Comparison of ENCODE assay signal across 18 cellular contexts in genomic region chr14:21317433-21317832, GRCh38. TPM values are rescaled to one million over a fixed set of nuclear protein-coding genes. Genes with fewer than 3 reads are reported as not detected.
DNase-seq lines count a peak whose midpoint lies in the region; ATAC-seq and TF ChIP-seq lines count a peak whose summit lies in the region.
"Had no signal": no experiment of that assay in that cellular context is flagged by ENCODE, and none has a peak within 500 bp of the region (broad histone marks: within the 10 kb centered on the region; RNA-seq: fewer than 3 reads in every experiment).

No MANE protein-coding gene starts in this region.

- no peaks in the 10 kb centered on the region for H3K36me3 Mint-ChIP-seq in neural progenitor cell
- H3K36me3 Mint-ChIP-seq: CD4-positive, CD25-positive, alpha-beta regulatory T cell had no signal

- intact Hi-C loops in IMR-90 (cut with micrococcal nuclease): no loop called here

- H3K27me3 Mint-ChIP-seq in neural progenitor cell (ENCODE audit: insufficient read depth, low read depth): peaks cover 2% of the 10 kb centered on the region

- no peak for TF ChIP-seq POLR2A in GM18505 (IDR thresholded peaks at IDR 0.05; ENCODE audit: borderline replicate concordance, extremely low read depth, insufficient read depth, insufficient read length)
- no peak for TF ChIP-seq POLR2A in IMR-90 (IDR thresholded peaks at IDR 0.05; ENCODE audit: low read depth, low read length)

- 60% methylated on average over 1 of the region's 3 CpGs; no CpG with 5 or more reads in 1 of the 2 experiments for WGBS in IMR-90 (ENCODE audit: extremely low coverage in 2 of 2, insufficient read length in 1 of 2), 2 experiments

- no peak overlapping the region for H4K8ac ChIP-seq in IMR-90 (ENCODE audit: low read depth in 2 of 2, low read length in 2 of 2)

- POLR2A ChIA-PET in IMR-90 (lab: Charles Lee; ENCODE audit: unreplicated experiment): interaction anchor here (0.7 kb wide), 1 partner anchor 65 kb away, joined by 3 read pairs; no protein-coding TSS in a partner anchor

- no peak for TF ChIP-seq CTCF in IMR-90 (conservative IDR thresholded peaks at IDR 0.05; ENCODE audit: low read depth, low read length)
- TF ChIP-seq CTCF in neural progenitor cell (IDR thresholded peaks at IDR 0.05): no peak

- no peak overlapping the region for H3K4me3 Mint-ChIP-seq in neural progenitor cell
- H3K4me3 Mint-ChIP-seq: CD4-positive, CD25-positive, alpha-beta regulatory T cell had no signal

- H3K14ac ChIP-seq in IMR-90 (replicated peaks; ENCODE audit: low read depth, low read length): no peak overlapping the region

- peak overlapping the region; percentile 28 for H2AK9ac ChIP-seq in IMR-90 (replicated peaks; ENCODE audit: low read depth, low read length, poor library complexity)

- H3K9ac ChIP-seq in IMR-90 (ENCODE audit: low read depth, low read length): no peak overlapping the region
- H3K9ac ChIP-seq in neural progenitor cell: no peak overlapping the region

- H4K20me1 ChIP-seq in IMR-90 (ENCODE audit: insufficient read depth, low read length) (no peaks in the 10 kb centered on the region), neural progenitor cell (ENCODE audit: low read depth) (no peaks in the 10 kb centered on the region)

- no peak overlapping the region for H3K4ac ChIP-seq in IMR-90 (ENCODE audit: low read depth, low read length)

- peak; percentile 67 for ATAC-seq in GM18505 (IDR thresholded peaks at IDR 0.05; ENCODE audit: unreplicated experiment)
- ATAC-seq in IMR-90 (ENCODE audit: low read depth): no peak

- H3F3A ChIP-seq in neural progenitor cell (ENCODE audit: low read depth): no peaks in the 10 kb centered on the region

- H3K4me3 ChIP-seq in IMR-90 (ENCODE audit: insufficient read depth, low read depth, low read length): no peak overlapping the region
- no peak overlapping the region for H3K4me3 ChIP-seq in neural progenitor cell
- H3K4me3 ChIP-seq: smooth muscle cell had no signal

- no peaks in the 10 kb centered on the region for H3K9me1 ChIP-seq in IMR-90 (ENCODE audit: insufficient read depth, low read length)

- no peak overlapping the region for H2BK5ac ChIP-seq in IMR-90 (ENCODE audit: low read depth, low read length, poor library complexity, severe bottlenecking)

- DNase-seq in IMR-90: no peak
- peak; percentile 7 for DNase-seq in SIG-M5 (lab: John Stamatoyannopoulos, UW)
- peak; percentile 20 for DNase-seq in neural progenitor cell (ENCODE audit: low spot score)
- no peak for DNase-seq in COLO668 (lab: John Stamatoyannopoulos, UW; ENCODE audit: unreplicated experiment)
- DNase-seq in DMS 273 treated with DMSO at 0.1 percent for 48 hours (lab: John Stamatoyannopoulos, UW): no peak
- DNase-seq in G401 (ENCODE audit: low spot score): no peak
- no peak for DNase-seq in HuH-7 (ENCODE audit: low spot score)
- DNase-seq: activated CD4-positive, alpha-beta T cell treated with anti-CD3 and anti-CD28 coated beads, Interleukin-2, amount 50 U/mL, for 48 hours; aorta; CD4-positive, CD25-positive, alpha-beta regulatory T cell; dermis blood vessel endothelial cell; GF-D8 had no signal

- no peak overlapping the region for H2AK5ac ChIP-seq in IMR-90 (ENCODE audit: low read depth, low read length)

- H3K4me2 ChIP-seq in IMR-90 (ENCODE audit: low read depth, low read length) (no peak overlapping the region), neural progenitor cell (no peak overlapping the region)
- H3K4me2 ChIP-seq: smooth muscle cell had no signal

- H3K23ac ChIP-seq in IMR-90 (ENCODE audit: low read depth, low read length): no peak overlapping the region

- dilution Hi-C loops in IMR-90 (cut with HindIII; ENCODE audit: low sequenced_read_pairs, unreplicated experiment): no loop called here

- H2BK15ac ChIP-seq in IMR-90 (ENCODE audit: low read depth, low read length): no peak overlapping the region

- no peak overlapping the region for H3K56ac ChIP-seq in IMR-90 (ENCODE audit: extremely low read depth, insufficient read depth, low read length)

- no peaks in the 10 kb centered on the region for H3K9me3 ChIP-seq in IMR-90 (ENCODE audit: control insufficient read depth, insufficient read depth, low read length)
- no peaks in the 10 kb centered on the region for H3K9me3 ChIP-seq in neural progenitor cell (ENCODE audit: low read depth)

- H3K27me3 ChIP-seq in IMR-90 (ENCODE audit: control insufficient read depth, insufficient read depth, low read length) (peaks cover 20% of the 10 kb centered on the region), neural progenitor cell (no peaks in the 10 kb centered on the region)

- H2BK120ac ChIP-seq in IMR-90 (ENCODE audit: low read depth, low read length): no peak overlapping the region

- H3K4me1 ChIP-seq in IMR-90 (ENCODE audit: control insufficient read depth, insufficient read depth, low read length): no peaks in the 10 kb centered on the region
- no peaks in the 10 kb centered on the region for H3K4me1 ChIP-seq in neural progenitor cell

- in situ Hi-C loops in IMR-90 (cut with MboI; ENCODE audit: low sequenced_read_pairs) (no loop called here), G401 (cut with HindIII; ENCODE audit: low sequenced_read_pairs) (no loop called here)

- no peaks in the 10 kb centered on the region for H3K79me2 ChIP-seq in neural progenitor cell (ENCODE audit: low read depth)

- BruUV-seq in IMR-90 (replicated peaks; lab: Mats Ljungman, UMichigan): no TSS peak

- H4K5ac ChIP-seq in IMR-90 (ENCODE audit: low read depth, low read length): no peak overlapping the region

- no peak overlapping the region for H3K27ac Mint-ChIP-seq in neural progenitor cell
- H3K27ac Mint-ChIP-seq: activated T-helper 2 cell treated with anti-CD3 and anti-CD28 coated beads, Interferon-gamma antibody, Interleukin-2, Interleukin-4, amounts not matched to agents 10 μg/mL and 5 μg/mL and 100 μg/mL, durations not matched to agents 14 hours and 24 hours and 36 hours; CD4-positive, CD25-positive, alpha-beta regulatory T cell had no signal

- no peak for TF ChIP-seq RAD21 in IMR-90 (IDR thresholded peaks at IDR 0.05; ENCODE audit: low read length)

- no peaks in the 10 kb centered on the region for H3K4me1 Mint-ChIP-seq in neural progenitor cell

- H3K18ac ChIP-seq in IMR-90 (ENCODE audit: low read depth, low read length): no peak overlapping the region

- H3K36me3 ChIP-seq in IMR-90 (ENCODE audit: control insufficient read depth, insufficient read depth, low read length) (no peaks in the 10 kb centered on the region), neural progenitor cell (no peaks in the 10 kb centered on the region)

- CTCF ChIA-PET in IMR-90 (lab: Yijun Ruan, JAX): no interaction called here

- H3K27ac ChIP-seq in IMR-90 (ENCODE audit: insufficient read depth, low read length) (no peak overlapping the region), neural progenitor cell (no peak overlapping the region)

- H4K91ac ChIP-seq in IMR-90 (ENCODE audit: insufficient read depth, low read depth, low read length): no peak overlapping the region

- H2BK20ac ChIP-seq in IMR-90 (ENCODE audit: low read depth, low read length): no peak overlapping the region

- no peaks in the 10 kb centered on the region for H3K79me1 ChIP-seq in IMR-90 (ENCODE audit: low read depth in 1 of 2, low read length in 2 of 2)

- no peaks in the 10 kb centered on the region for H3K9me3 Mint-ChIP-seq in neural progenitor cell
- H3K9me3 Mint-ChIP-seq: activated T-helper 2 cell treated with anti-CD3 and anti-CD28 coated beads, Interferon-gamma antibody, Interleukin-2, Interleukin-4, amounts not matched to agents 10 μg/mL and 5 μg/mL and 100 μg/mL, durations not matched to agents 14 hours and 24 hours and 36 hours; CD4-positive, CD25-positive, alpha-beta regulatory T cell had no signal

- H2AFZ ChIP-seq in IMR-90 (replicated peaks; ENCODE audit: low read length, poor library complexity): peak overlapping the region; percentile 32
- H2AFZ ChIP-seq in neural progenitor cell (replicated peaks): no peak overlapping the region

TF ChIP-seq in IMR-90, 13 proteins besides CTCF, POLR2A, EP300 and RAD21 (continues in another document):
- no peak for TF ChIP-seq RCOR1 (IDR thresholded peaks at IDR 0.05; ENCODE audit: insufficient replicate concordance, low read length)
- no peak for TF ChIP-seq USF2 (IDR thresholded peaks at IDR 0.05; ENCODE audit: low read depth, low read length)
- no peak for TF ChIP-seq NFE2L2 (IDR thresholded peaks at IDR 0.05; ENCODE audit: low read depth, low read length)
- TF ChIP-seq MXI1 (IDR thresholded peaks at IDR 0.05; ENCODE audit: borderline replicate concordance, low read depth, low read length): no peak
- no peak for TF ChIP-seq ELK1 (IDR thresholded peaks at IDR 0.05; ENCODE audit: borderline replicate concordance, low read depth, low read length)
- no peak for TF ChIP-seq CHD1 (IDR thresholded peaks at IDR 0.05; ENCODE audit: low read depth, low read length)
- no peak for TF ChIP-seq MAZ (IDR thresholded peaks at IDR 0.05; ENCODE audit: borderline replicate concordance, low read depth, low read length)

RNA-seq across cellular contexts. Expression of gene RPGRIP1, which starts 37.5 kb away (rescaled TPM):
- total RNA-seq in IMR-90 (2012; rRNA removed): not detected in 2 replicates
- polyA plus RNA-seq in IMR-90 (2012; rRNA removed): not detected in 2 replicates
- polyA plus RNA-seq in IMR-90 (2012; cell fraction: cytosol; rRNA removed): not detected in 2 replicates
- not detected in 2 replicates for polyA plus RNA-seq in IMR-90 (2012; cell fraction: nucleus; rRNA removed; ENCODE audit: low replicate concordance)
- 0.47 and 3.4 TPM in 2 replicates for total RNA-seq in neural progenitor cell (ENCODE audit: low replicate concordance)
- 0.18 TPM in 1 of 2 replicates, not detected in the other for total RNA-seq in G401 (2014; rRNA removed; shearing (Covaris generic))
- total RNA-seq: activated T-helper 2 cell treated with anti-CD3 and anti-CD28 coated beads, Interferon-gamma antibody, Interleukin-2, Interleukin-4, amounts not matched to agents 10 μg/mL and 5 μg/mL and 100 μg/mL, durations not matched to agents 14 hours and 24 hours and 36 hours; CD4-positive, CD25-positive, alpha-beta regulatory T cell; dermis blood vessel endothelial cell; LHCN-M2; osteocyte; smooth muscle cell; T-helper 1 cell treated with Interleukin-12 subunit alpha and Interleukin-12 subunit beta and Interleukin-4 antibody, amounts not matched to agents 30 ng/mL and 1 ng/mL, for 36 hours had no signal
- polyA plus RNA-seq: smooth muscle cell had no signal

RNA-seq across cellular contexts. Expression of gene HNRNPC, which starts 48.2 kb away (rescaled TPM):
- total RNA-seq in IMR-90 (2012; rRNA removed) (308 and 548 TPM in 2 replicates), neural progenitor cell (ENCODE audit: low replicate concordance) (1,681 and 1,872 TPM in 2 replicates)
- 366 and 615 TPM in 2 replicates for polyA plus RNA-seq in IMR-90 (2012; rRNA removed)
- 170 and 542 TPM in 2 replicates for polyA plus RNA-seq in IMR-90 (2012; cell fraction: cytosol; rRNA removed)
- polyA plus RNA-seq in IMR-90 (2012; cell fraction: nucleus; rRNA removed; ENCODE audit: low replicate concordance): 75.4 and 293 TPM in 2 replicates
- 1,370 and 1,766 TPM in 2 replicates for total RNA-seq in G401 (2014; rRNA removed; shearing (Covaris generic))

Comparison
In these comparisons a context has a peak if more than half of its experiments do, and no peak if none do; other contexts are left out.
1. DNase-seq: peak in SIG-M5 (single experiment) and neural progenitor cell (single experiment); none in IMR-90 (single experiment), COLO668 (single experiment), DMS 273 treated with DMSO at 0.1 percent for 48 hours (single experiment), G401 (single experiment) and HuH-7 (single experiment).